23 cellular contexts compared by ENCODE assay signal in the genomic region with DNA sequence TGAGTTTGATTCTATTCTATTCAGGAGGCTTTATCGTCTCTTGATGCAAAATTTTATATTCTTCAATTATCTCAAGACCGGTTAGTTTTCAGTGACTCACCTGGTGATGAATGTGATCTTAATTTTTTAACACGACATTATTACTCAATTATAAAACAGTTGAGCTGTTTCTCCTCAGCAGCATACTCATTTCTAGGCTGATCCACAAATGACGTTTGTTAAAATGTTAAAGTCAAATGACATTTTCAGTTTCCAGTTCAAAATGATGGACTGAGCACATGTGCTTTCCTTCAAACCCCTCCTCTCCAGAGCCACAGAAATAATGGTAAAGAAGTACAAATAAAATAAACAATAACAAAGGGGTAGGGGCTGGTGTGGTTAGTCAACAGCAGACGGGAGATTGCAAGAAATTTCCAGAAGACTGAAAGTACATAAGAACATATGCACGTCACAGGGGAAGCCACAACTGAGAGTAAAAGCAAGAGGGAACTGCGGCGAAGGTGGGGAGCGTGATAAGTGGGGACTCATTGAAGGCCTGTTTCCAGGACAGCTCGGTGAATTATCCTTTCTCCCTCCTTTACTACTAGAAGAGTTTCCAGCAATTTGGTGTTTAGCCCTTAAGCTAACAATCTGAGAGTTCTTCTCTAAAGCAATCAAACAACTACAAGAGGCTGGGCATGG. TPM values are rescaled to one million over a fixed set of nuclear protein-coding genes. Genes with fewer than 3 reads are reported as not detected.
DNase-seq lines count a peak whose midpoint lies in the region; ATAC-seq, FAIRE-seq and TF ChIP-seq lines count a peak whose summit lies in the region.
"Had no signal": no experiment of that assay in that cellular context is flagged by ENCODE, and none has a peak within 500 bp of the region (broad histone marks: within the 10 kb centered on the region; RNA-seq: fewer than 3 reads in every experiment).

No MANE protein-coding gene starts in this region.

- ATAC-seq in activated CD4-positive, alpha-beta T cell treated with anti-CD3 and anti-CD28 coated beads for 36 hours, result peak; percentile 66
- ATAC-seq in heart left ventricle, result no peak
- peak; percentile 35; the same call in 1 of the 3 replicates for ATAC-seq in K562
- ATAC-seq in stimulated activated naive B cell treated with anti-CD40 and anti-IgM and Interleukin-4, amounts not matched to agents 10 μg/mL and 1 μg/mL and 100 μg/mL, for 72 hours (replicated peaks), result no peak
- ATAC-seq in HG03280 (IDR thresholded peaks at IDR 0.05; ENCODE audit: unreplicated experiment), result no peak

- in situ Hi-C loops in K562 (cut with MboI), result no loop called here

- no TSS peak for BruUV-seq in K562 (replicated peaks; lab: Mats Ljungman, UMichigan)

- WGBS in heart left ventricle, 4 donors, result 75 to 95% (median 87%) methylated on average over 10 of the region's 10 CpGs
- 1% methylated on average over 10 of the region's 10 CpGs for WGBS in K562 (ENCODE audit: insufficient coverage, low coverage, missing lambda C conversion rate)

- H3K4me1 ChIP-seq in cardiac muscle cell (ENCODE audit: low read depth), result peaks cover 5% of the 10 kb centered on the region
- no peaks in the 10 kb centered on the region for H3K4me1 ChIP-seq in heart left ventricle
- no peaks in the 10 kb centered on the region for H3K4me1 ChIP-seq in K562 (replicated peaks in 1 of 2; ENCODE audit: control insufficient read depth in 2 of 2, insufficient read depth in 2 of 2, low read length in 2 of 2)
- H3K4me1 ChIP-seq: Caco-2, Peyer's patch had no signal

- H3K36me3 Mint-ChIP-seq in activated CD4-positive, alpha-beta T cell treated with anti-CD3 and anti-CD28 coated beads for 36 hours (ENCODE audit: low read depth), result no peaks in the 10 kb centered on the region
- no peaks in the 10 kb centered on the region for H3K36me3 Mint-ChIP-seq in activated CD4-positive, alpha-beta T cell treated with anti-CD3 and anti-CD28 coated beads, Interleukin-2, amount 10 ng/mL, durations not matched to agents 7 days and 5 days (ENCODE audit: low read depth)
- no peaks in the 10 kb centered on the region for H3K36me3 Mint-ChIP-seq in stimulated activated naive B cell treated with anti-CD40 and anti-IgM and Interleukin-4, amounts not matched to agents 10 μg/mL and 1 μg/mL and 100 μg/mL, for 72 hours
- H3K36me3 Mint-ChIP-seq: CD4-positive, CD25-positive, alpha-beta regulatory T cell had no signal

- intact Hi-C loops in activated CD4-positive, alpha-beta T cell treated with anti-CD3 and anti-CD28 coated beads for 36 hours (cut with DNase I, micrococcal nuclease), result no loop called here
- intact Hi-C loops in heart left ventricle (cut with DNase I) (no loop called here), K562 (cut with micrococcal nuclease) (no loop called here)

- no peak for TF ChIP-seq EP300 in K562 (IDR thresholded peaks at IDR 0.05; ENCODE audit: low read length)

- H3K79me2 ChIP-seq in K562 (ENCODE audit: control insufficient read depth, insufficient read depth, low read length), result no peaks in the 10 kb centered on the region

- no peak for FAIRE-seq in K562 (lab: Jason Lieb, UNC)

- no peaks in the 10 kb centered on the region for H3K9me1 ChIP-seq in K562 (ENCODE audit: control insufficient read depth, insufficient read depth, low read length)

- no peak overlapping the region for H3K4me3 ChIP-seq in cardiac muscle cell
- no peak overlapping the region for H3K4me3 ChIP-seq in heart left ventricle
- no peak overlapping the region for H3K4me3 ChIP-seq in K562
- H3K4me3 ChIP-seq: Peyer's patch had no signal

- H3K27ac Mint-ChIP-seq in activated CD4-positive, alpha-beta T cell treated with anti-CD3 and anti-CD28 coated beads for 36 hours, result no peak overlapping the region
- H3K27ac Mint-ChIP-seq in activated CD4-positive, alpha-beta T cell treated with anti-CD3 and anti-CD28 coated beads, Interleukin-2, amount 10 ng/mL, durations not matched to agents 7 days and 5 days, result no peak overlapping the region
- H3K27ac Mint-ChIP-seq in stimulated activated naive B cell treated with anti-CD40 and anti-IgM and Interleukin-4, amounts not matched to agents 10 μg/mL and 1 μg/mL and 100 μg/mL, for 72 hours, result peak overlapping the region; percentile 34
- H3K27ac Mint-ChIP-seq: HFFc6 had no signal

- no peaks in the 10 kb centered on the region for H3K9me3 Mint-ChIP-seq in activated CD4-positive, alpha-beta T cell treated with anti-CD3 and anti-CD28 coated beads for 36 hours (ENCODE audit: low read depth)
- no peaks in the 10 kb centered on the region for H3K9me3 Mint-ChIP-seq in activated CD4-positive, alpha-beta T cell treated with anti-CD3 and anti-CD28 coated beads, Interleukin-2, amount 10 ng/mL, durations not matched to agents 7 days and 5 days
- H3K9me3 Mint-ChIP-seq in stimulated activated naive B cell treated with anti-CD40 and anti-IgM and Interleukin-4, amounts not matched to agents 10 μg/mL and 1 μg/mL and 100 μg/mL, for 72 hours, result no peaks in the 10 kb centered on the region
- H3K9me3 Mint-ChIP-seq: CD4-positive, CD25-positive, alpha-beta regulatory T cell; HFFc6 had no signal

- H3K36me3 ChIP-seq in cardiac muscle cell (peaks cover 4% of the 10 kb centered on the region), heart left ventricle (no peaks in the 10 kb centered on the region), K562 (ENCODE audit: control insufficient read depth, insufficient read depth, low read length) (no peaks in the 10 kb centered on the region)
- H3K36me3 ChIP-seq: Peyer's patch had no signal

- no peak for TF ChIP-seq CTCF in cardiac muscle cell (IDR thresholded peaks at IDR 0.05; ENCODE audit: low read depth, low read length)
- TF ChIP-seq CTCF in heart left ventricle (IDR thresholded peaks at IDR 0.05), result no peak
- no peak for TF ChIP-seq CTCF in K562 (IDR thresholded peaks at IDR 0.05 in 2 of 3, conservative IDR thresholded peaks at IDR 0.05 in 1 of 3; ENCODE audit: insufficient read depth in 2 of 3, low read depth in 1 of 3, low read length in 3 of 3)

- H3K9me3 ChIP-seq in cardiac muscle cell (ENCODE audit: low read depth), result no peaks in the 10 kb centered on the region
- no peaks in the 10 kb centered on the region for H3K9me3 ChIP-seq in heart left ventricle
- no peaks in the 10 kb centered on the region for H3K9me3 ChIP-seq in K562 (replicated peaks; ENCODE audit: control insufficient read depth, insufficient read depth, low read depth, low read length)
- H3K9me3 ChIP-seq: Caco-2, Peyer's patch had no signal

- H3K9ac ChIP-seq in K562 (ENCODE audit: insufficient read depth in 1 of 2, low read depth in 2 of 2, low read length in 2 of 2), result no peak overlapping the region
- H3K9ac ChIP-seq: KMS-11 had no signal

- POLR2A ChIA-PET in activated CD4-positive, alpha-beta T cell treated with anti-CD3 and anti-CD28 coated beads for 36 hours (lab: Charles Lee), result interaction anchor here (0.6 kb wide), 1 partner anchor 111 kb away, joined by 3 read pairs; no protein-coding TSS in a partner anchor
- POLR2A ChIA-PET in activated CD4-positive, alpha-beta T cell treated with anti-CD3 and anti-CD28 coated beads, Interleukin-2, amount 10 ng/mL, durations not matched to agents 7 days and 5 days (lab: Charles Lee), result no interaction called here
- POLR2A ChIA-PET in K562 (lab: Yijun Ruan, JAX), result interaction anchor here (0.6 to 1.1 kb wide), 3 partner anchors 17 to 65 kb away, joined by 3 read pairs; no protein-coding TSS in a partner anchor

- no peaks in the 10 kb centered on the region for H4K20me1 ChIP-seq in K562 (replicated peaks; ENCODE audit: control insufficient read depth, insufficient read depth, low read length)

- H2AFZ ChIP-seq in K562 (ENCODE audit: low read depth, low read length), result no peak overlapping the region

- CTCF ChIA-PET in activated CD4-positive, alpha-beta T cell treated with anti-CD3 and anti-CD28 coated beads for 36 hours (lab: Charles Lee), result interaction anchor here (1.0 to 2.0 kb wide), 2 partner anchors 52 to 105 kb away, joined by 3 to 8 read pairs; no protein-coding TSS in a partner anchor
- CTCF ChIA-PET in activated CD4-positive, alpha-beta T cell treated with anti-CD3 and anti-CD28 coated beads, Interleukin-2, amount 10 ng/mL, durations not matched to agents 7 days and 5 days (lab: Charles Lee), result interaction anchor here (1.2 to 1.4 kb wide), 2 partner anchors 15 to 64 kb away, joined by 3 read pairs; no protein-coding TSS in a partner anchor
- CTCF ChIA-PET in K562 (lab: Yijun Ruan, JAX; ENCODE audit: low intra/inter-chr PET ratio), result no interaction called here

- H3K4me1 Mint-ChIP-seq in activated CD4-positive, alpha-beta T cell treated with anti-CD3 and anti-CD28 coated beads for 36 hours, result peaks cover 2% of the 10 kb centered on the region
- H3K4me1 Mint-ChIP-seq in activated CD4-positive, alpha-beta T cell treated with anti-CD3 and anti-CD28 coated beads, Interleukin-2, amount 10 ng/mL, durations not matched to agents 7 days and 5 days, result no peaks in the 10 kb centered on the region
- H3K4me1 Mint-ChIP-seq in stimulated activated naive B cell treated with anti-CD40 and anti-IgM and Interleukin-4, amounts not matched to agents 10 μg/mL and 1 μg/mL and 100 μg/mL, for 72 hours, result no peaks in the 10 kb centered on the region
- H3K4me1 Mint-ChIP-seq: CD4-positive, CD25-positive, alpha-beta regulatory T cell had no signal

- H3K4me3 Mint-ChIP-seq in activated CD4-positive, alpha-beta T cell treated with anti-CD3 and anti-CD28 coated beads for 36 hours, result no peak overlapping the region
- no peak overlapping the region for H3K4me3 Mint-ChIP-seq in activated CD4-positive, alpha-beta T cell treated with anti-CD3 and anti-CD28 coated beads, Interleukin-2, amount 10 ng/mL, durations not matched to agents 7 days and 5 days
- H3K4me3 Mint-ChIP-seq in stimulated activated naive B cell treated with anti-CD40 and anti-IgM and Interleukin-4, amounts not matched to agents 10 μg/mL and 1 μg/mL and 100 μg/mL, for 72 hours, result no peak overlapping the region
- H3K4me3 Mint-ChIP-seq: CD4-positive, CD25-positive, alpha-beta regulatory T cell; HFFc6 had no signal

- H3K27me3 Mint-ChIP-seq in activated CD4-positive, alpha-beta T cell treated with anti-CD3 and anti-CD28 coated beads for 36 hours, result no peaks in the 10 kb centered on the region
- peaks cover 2% of the 10 kb centered on the region for H3K27me3 Mint-ChIP-seq in activated CD4-positive, alpha-beta T cell treated with anti-CD3 and anti-CD28 coated beads, Interleukin-2, amount 10 ng/mL, durations not matched to agents 7 days and 5 days
- peaks cover 0 to 8% of the 10 kb centered on the region in 2 donors for H3K27me3 Mint-ChIP-seq in stimulated activated naive B cell treated with anti-CD40 and anti-IgM and Interleukin-4, amounts not matched to agents 10 μg/mL and 1 μg/mL and 100 μg/mL, for 72 hours

- H3K4me2 ChIP-seq in K562 (ENCODE audit: insufficient read depth, low read length), result no peak overlapping the region
- H3K4me2 ChIP-seq: KMS-11 had no signal

- H3K27me3 ChIP-seq in cardiac muscle cell (no peaks in the 10 kb centered on the region), heart left ventricle (no peaks in the 10 kb centered on the region), K562 (ENCODE audit: control insufficient read depth in 2 of 2, insufficient read depth in 2 of 2, low read length in 2 of 2) (peaks cover 12 to 17% of the 10 kb centered on the region in 2 experiments)
- H3K27me3 ChIP-seq: Peyer's patch had no signal

- H3K27ac ChIP-seq in cardiac muscle cell (peak overlapping the region; percentile 17), heart left ventricle (no peak overlapping the region), K562 (ENCODE audit: extremely low read depth, low read depth, low read length) (no peak overlapping the region)
- H3K27ac ChIP-seq: 22Rv1, KMS-11, Peyer's patch had no signal

- TF ChIP-seq POLR2A in heart left ventricle (IDR thresholded peaks at IDR 0.05), result no peak
- TF ChIP-seq POLR2A in K562 (conservative IDR thresholded peaks at IDR 0.05), result no peak

- peak; percentile 24 for DNase-seq in activated CD4-positive, alpha-beta T cell treated with anti-CD3 and anti-CD28 coated beads for 36 hours
- DNase-seq in activated CD4-positive, alpha-beta T cell treated with anti-CD3 and anti-CD28 coated beads, Interleukin-2, amount 10 ng/mL, durations not matched to agents 7 days and 5 days, result no peak
- DNase-seq in cardiac muscle cell (ENCODE audit: low read depth in 1 of 2, low spot score in 1 of 2) (no peak), heart left ventricle (no peak), K562 (ENCODE audit: extremely low read depth in 1 of 4, low spot score in 3 of 4) (no peak), germinal center (ENCODE audit: low spot score) (no peak)
- no peak for DNase-seq in stimulated activated naive B cell treated with anti-CD40 and anti-IgM and Interleukin-4, amounts not matched to agents 10 μg/mL and 1 μg/mL and 100 μg/mL, for 72 hours
- DNase-seq: Caco-2; CD4-positive, CD25-positive, alpha-beta regulatory T cell; GDM1; H7; HFFc6; MV-4-11; NCI-H187; NCI-H2107; NCI-H510A; NCI-H748 treated with DMSO at 0.1 percent for 48 hours; NK-92 treated with Interleukin-12 subunit alpha and Interleukin-12 subunit beta, amount 100 ng/mL, for 24 hours; Peyer's patch had no signal

- TF ChIP-seq RAD21 in K562 (CRISPR knock-in tag; conservative IDR thresholded peaks at IDR 0.05 in 1 of 2, IDR thresholded peaks at IDR 0.05 in 1 of 2), result no peak

RNA-seq across cellular contexts. Expression of gene MACROH2A2, which starts 10.9 kb away (rescaled TPM):
- 1 to 10 TPM; 3.6 to 4.2 TPM for total RNA-seq in activated CD4-positive, alpha-beta T cell treated with anti-CD3 and anti-CD28 coated beads for 36 hours
- 1 to 10 TPM; 4.9 to 5.0 TPM for total RNA-seq in activated CD4-positive, alpha-beta T cell treated with anti-CD3 and anti-CD28 coated beads, Interleukin-2, amount 10 ng/mL, durations not matched to agents 7 days and 5 days
- total RNA-seq in cardiac muscle cell, result 160 and 161 TPM in 2 replicates
- 130 and 142 TPM in 2 replicates for polyA plus RNA-seq in cardiac muscle cell
- total RNA-seq in heart left ventricle, result 10 to 100 TPM; 11.8 to 21.3 (median 14.8) TPM
- polyA plus RNA-seq in heart left ventricle, result 10 to 100 TPM; 12.0 to 13.3 TPM
- not detected in 2 replicates for total RNA-seq in K562 (2011; cell fraction: chromatin; rRNA removed; ENCODE audit: low replicate concordance)
- not detected in 2 replicates for total RNA-seq in K562 (2011; cell fraction: nucleolus; rRNA removed)
- not detected in 2 replicates for total RNA-seq in K562 (2011; cell fraction: nucleoplasm; rRNA removed)
- not detected in 2 replicates for total RNA-seq in K562 (2014; rRNA removed)
- not detected in 2 replicates for total RNA-seq in K562 (2014; rRNA removed; fragmentation: Illumina TruSeq; extraction: Trizol)
- not detected in 2 replicates for total RNA-seq in K562 (2015; rRNA removed; fragmentation: Illumina TruSeq; extraction: Trizol)
- not detected in 2 replicates for total RNA-seq in K562 (2021)
- polyA plus RNA-seq in K562 (2011; rRNA removed), result not detected in 2 replicates
- polyA plus RNA-seq in K562 (2011; cell fraction: cytosol; rRNA removed), result not detected in 2 replicates
- polyA plus RNA-seq in K562 (2011; cell fraction: nucleus; rRNA removed), result not detected in 2 replicates
- 0.05 and 0.14 TPM in 2 replicates for polyA plus RNA-seq in K562 (2012)
- not detected in 2 replicates for polyA plus RNA-seq in K562 (2014; fragmentation: Illumina TruSeq; extraction: Trizol)
- polyA plus RNA-seq in K562 (2014; fragmentation: Nextera tagmentation; extraction: Ambion mirVana), result under 1 TPM in 1 of 2 experiments, not detected in 1; 0.07 TPM
- 0.13 TPM in 1 of 2 replicates, not detected in the other for polyA plus RNA-seq in K562 (2014; rRNA removed)
- not detected in 2 replicates for polyA minus RNA-seq in K562 (2011; rRNA and poly(A)+ RNA removed)
- polyA minus RNA-seq in K562 (2011; cell fraction: cytosol; rRNA and poly(A)+ RNA removed), result not detected in 2 replicates
- polyA minus RNA-seq in K562 (2011; cell fraction: nucleus; rRNA and poly(A)+ RNA removed), result not detected in 2 replicates
- total RNA-seq: HT-29 had no signal

Comparison
In these comparisons a context has a peak if more than half of its experiments do, and no peak if none do; other contexts are left out.
1. ATAC-seq: peak in activated CD4-positive, alpha-beta T cell treated with anti-CD3 and anti-CD28 coated beads for 36 hours (single experiment) and K562 (single experiment); none in heart left ventricle (0 of 4), stimulated activated naive B cell treated with anti-CD40 and anti-IgM and Interleukin-4, amounts not matched to agents 10 μg/mL and 1 μg/mL and 100 μg/mL, for 72 hours (0 of 2) and HG03280 (single experiment).